12 cellular contexts compared by ENCODE assay signal in genomic region chr17:68955181-68955841, GRCh38. TPM values are rescaled to one million over a fixed set of nuclear protein-coding genes. Genes with fewer than 3 reads are reported as not detected.
DNase-seq lines count a peak whose midpoint lies in the region; ATAC-seq and TF ChIP-seq lines count a peak whose summit lies in the region.
"Had no signal": no experiment of that assay in that cellular context is flagged by ENCODE, and none has a peak within 500 bp of the region (broad histone marks: within the 10 kb centered on the region; RNA-seq: fewer than 3 reads in every experiment).

ABCA8 (minus strand) TSS chr17:68955392; CDS start chr17:68942034, 13,358 bp downstream.

- H3K27me3 ChIP-seq in lower lobe of right lung (ENCODE audit: low read depth) = no peaks in the 10 kb centered on the region
- no peaks in the 10 kb centered on the region for H3K27me3 ChIP-seq in stomach smooth muscle (ENCODE audit: control insufficient read depth in 1 of 2, insufficient read depth in 2 of 2, low read length in 2 of 2)

- intact Hi-C loops in lower lobe of right lung (cut with DNase I) = no loop called here

- no peaks in the 10 kb centered on the region for H3K36me3 ChIP-seq in lower lobe of right lung
- H3K36me3 ChIP-seq in stomach smooth muscle (ENCODE audit: control insufficient read depth in 2 of 2, insufficient read depth in 2 of 2, low read length in 2 of 2) = no peaks in the 10 kb centered on the region

- H3K27ac ChIP-seq in lower lobe of right lung (peak within 1 kb of the TSS; percentile 61), stomach smooth muscle (ENCODE audit: low read length) (no peak within 1 kb of the TSS)

- H3K4me1 ChIP-seq in lower lobe of right lung = no peaks in the 10 kb centered on the region
- H3K4me1 ChIP-seq in stomach smooth muscle (ENCODE audit: control insufficient read depth, insufficient read depth, low read length) = no peaks in the 10 kb centered on the region

- H3K9ac ChIP-seq in stomach smooth muscle (ENCODE audit: low read length in 2 of 2) = peak within 1 kb of the TSS in 1 of 2 donors; percentile 33

- no peaks in the 10 kb centered on the region for H3K9me3 ChIP-seq in lower lobe of right lung
- no peaks in the 10 kb centered on the region for H3K9me3 ChIP-seq in stomach smooth muscle (ENCODE audit: control insufficient read depth in 2 of 2, low read length in 2 of 2)

- TF ChIP-seq CTCF in lower lobe of right lung (IDR thresholded peaks at IDR 0.05) = no peak

- H3K4me3 ChIP-seq in lower lobe of right lung (peak within 1 kb of the TSS; percentile 41), stomach smooth muscle (ENCODE audit: low read length in 2 of 2) (peak within 1 kb of the TSS; percentile 53 to 57)

- ATAC-seq in lower lobe of right lung (peak; percentile 56 to 92), GM21576 (IDR thresholded peaks at IDR 0.05; ENCODE audit: unreplicated experiment) (no peak), GM18519 (IDR thresholded peaks at IDR 0.05; ENCODE audit: low FRiP score, unreplicated experiment) (no peak)

- DNase-seq in HS-27A (ENCODE audit: low read depth) = peak; percentile 20
- peak; percentile 42 for DNase-seq in dedifferentiated amniotic fluid mesenchymal stem cell (ENCODE audit: extremely low spot score)
- DNase-seq in lower lobe of right lung = no peak
- DNase-seq in NOMO-1 treated with DMSO at 0.1 percent for 48 hours (lab: John Stamatoyannopoulos, UW; ENCODE audit: unreplicated experiment) = no peak
- no peak for DNase-seq in NCI-H1048 (lab: John Stamatoyannopoulos, UW)
- DNase-seq: activated CD4-positive, alpha-beta T cell treated with anti-CD3 and anti-CD28 coated beads for 1 hour; cortex of kidney; DMS79; mesendoderm had no signal

RNA-seq across cellular contexts. Expression of gene ABCA8, which starts in this region (rescaled TPM):
- total RNA-seq in lower lobe of right lung = 38.3 TPM

Comparison
In these comparisons a context has a peak if more than half of its experiments do, and no peak if none do; other contexts are left out.
1. DNase-seq: peak in HS-27A (single experiment) and dedifferentiated amniotic fluid mesenchymal stem cell (single experiment); none in lower lobe of right lung (single experiment), NOMO-1 treated with DMSO at 0.1 percent for 48 hours (single experiment) and NCI-H1048 (single experiment).
2. ATAC-seq: peak in lower lobe of right lung (2 of 2); none in GM21576 (single experiment) and GM18519 (single experiment).